ENCODE assay signal across 1 cellular context in genomic region chr3:136196401-136197158, GRCh38.
TF ChIP-seq lines count a peak whose summit lies in the region.

No MANE protein-coding gene starts in this region.

TF ChIP-seq in HepG2, 621 proteins besides CTCF, POLR2A, EP300 and RAD21 (continued from another document and continues in another):
- TF ChIP-seq ZNF18 (CRISPR knock-in tag; IDR thresholded peaks at IDR 0.05; ENCODE audit: insufficient replicate concordance) (peak; percentile 96), BRCA1 (CRISPR knock-in tag; IDR thresholded peaks at IDR 0.05) (peak; percentile 99), ARID3A (IDR thresholded peaks at IDR 0.05; ENCODE audit: low read depth, low read length) (no peak), HNRNPUL1 (IDR thresholded peaks at IDR 0.05; ENCODE audit: low read depth, low read length) (no peak), ZBTB25 (CRISPR knock-in tag; IDR thresholded peaks at IDR 0.05) (peak; percentile 56; the same call in 1 of the 2 replicates), RXRA (CRISPR knock-in tag; IDR thresholded peaks at IDR 0.05) (peak; percentile 95), ZNF740 (CRISPR knock-in tag; IDR thresholded peaks at IDR 0.05) (peak; percentile 59; the same call in 1 of the 2 replicates), TFAP4 (IDR thresholded peaks at IDR 0.05; ENCODE audit: borderline replicate concordance, low read depth) (0 out of 2 replicates have a peak, but pooled peaks have one; percentile 11), RORA (CRISPR knock-in tag; IDR thresholded peaks at IDR 0.05) (0 out of 2 replicates have a peak, but pooled peaks have one; percentile 55), SOX5 (CRISPR knock-in tag; IDR thresholded peaks at IDR 0.05; ENCODE audit: borderline replicate concordance) (peak; percentile 59), ZNF615 (CRISPR knock-in tag; IDR thresholded peaks at IDR 0.05; ENCODE audit: borderline replicate concordance) (peak; percentile 87; the same call in 1 of the 2 replicates), BRF2 (CRISPR knock-in tag; IDR thresholded peaks at IDR 0.05) (peak; percentile 98), HDAC1 (CRISPR knock-in tag; IDR thresholded peaks at IDR 0.05) (peak; percentile 89; the same call in 1 of the 2 replicates), BRD4 (CRISPR knock-in tag; IDR thresholded peaks at IDR 0.05) (peak; percentile 95), ARID2 (CRISPR knock-in tag; IDR thresholded peaks at IDR 0.05; ENCODE audit: borderline replicate concordance) (peak; percentile 98), JUNB (CRISPR knock-in tag; IDR thresholded peaks at IDR 0.05; ENCODE audit: borderline replicate concordance) (peak; percentile 94; the same call in 1 of the 2 replicates), ZNF841 (CRISPR knock-in tag; IDR thresholded peaks at IDR 0.05; ENCODE audit: borderline replicate concordance) (peak; percentile 83; the same call in 1 of the 2 replicates), ZBTB1 (CRISPR knock-in tag; IDR thresholded peaks at IDR 0.05; ENCODE audit: borderline replicate concordance) (no peak; the same call in 1 of the 2 replicates), ZNF10 (CRISPR knock-in tag; IDR thresholded peaks at IDR 0.05; ENCODE audit: borderline replicate concordance, low read depth) (0 out of 2 replicates have a peak, but pooled peaks have one; percentile 24), THAP11 (CRISPR knock-in tag; IDR thresholded peaks at IDR 0.05) (no peak; the same call in 1 of the 2 replicates), ETS1 (CRISPR knock-in tag; IDR thresholded peaks at IDR 0.05) (peak; percentile 84; the same call in 1 of the 2 replicates), PAF1 (CRISPR knock-in tag; IDR thresholded peaks at IDR 0.05) (no peak), ZBTB8A (CRISPR knock-in tag; IDR thresholded peaks at IDR 0.05; ENCODE audit: borderline replicate concordance, low read depth) (0 out of 2 replicates have a peak, but pooled peaks have one; percentile 78), ZKSCAN8 (CRISPR knock-in tag; IDR thresholded peaks at IDR 0.05; ENCODE audit: borderline replicate concordance) (peak; percentile 74; the same call in 1 of the 2 replicates), WIZ (CRISPR knock-in tag; IDR thresholded peaks at IDR 0.05) (peak; percentile 94; the same call in 1 of the 2 replicates), ZNF775 (CRISPR knock-in tag; IDR thresholded peaks at IDR 0.05; ENCODE audit: borderline replicate concordance) (peak; percentile 76), SIX1 (CRISPR knock-in tag; IDR thresholded peaks at IDR 0.05; ENCODE audit: borderline replicate concordance) (peak; percentile 63; the same call in 1 of the 2 replicates), RFXAP (CRISPR knock-in tag; IDR thresholded peaks at IDR 0.05; ENCODE audit: borderline replicate concordance) (peak; percentile 76; the same call in 1 of the 2 replicates), PRPF4 (IDR thresholded peaks at IDR 0.05; ENCODE audit: low read depth, low read length, poor library complexity, severe bottlenecking) (peak; percentile 24), THYN1 (CRISPR knock-in tag; IDR thresholded peaks at IDR 0.05; ENCODE audit: borderline replicate concordance, low read depth) (0 out of 2 replicates have a peak, but pooled peaks have one; percentile 90), ZNF101 (CRISPR knock-in tag; IDR thresholded peaks at IDR 0.05; ENCODE audit: borderline replicate concordance, low read depth) (peak; percentile 59), NR2C2 (CRISPR knock-in tag; IDR thresholded peaks at IDR 0.05; ENCODE audit: borderline replicate concordance) (peak; percentile 79; the same call in 1 of the 2 replicates), RBFOX2 (IDR thresholded peaks at IDR 0.05; ENCODE audit: low read depth, low read length) (peak; percentile 97), PRDM4 (CRISPR knock-in tag; IDR thresholded peaks at IDR 0.05; ENCODE audit: borderline replicate concordance) (no peak; the same call in 1 of the 2 replicates), ZNF256 (CRISPR knock-in tag; conservative IDR thresholded peaks at IDR 0.05) (peak; percentile 96), MTF2 (CRISPR knock-in tag; IDR thresholded peaks at IDR 0.05; ENCODE audit: borderline replicate concordance) (no peak; the same call in 1 of the 2 replicates), KLF6 (CRISPR knock-in tag; IDR thresholded peaks at IDR 0.05) (peak; percentile 89), ZMAT3 (CRISPR knock-in tag; conservative IDR thresholded peaks at IDR 0.05) (peak; percentile 99), HNRNPLL (IDR thresholded peaks at IDR 0.05; ENCODE audit: low read depth, low read length, poor library complexity, severe bottlenecking) (peak; percentile 96), NR1H2 (CRISPR knock-in tag; IDR thresholded peaks at IDR 0.05; ENCODE audit: borderline replicate concordance, low read depth) (peak; percentile 97), AKNA (CRISPR knock-in tag; IDR thresholded peaks at IDR 0.05; ENCODE audit: borderline replicate concordance) (peak; percentile 96; the same call in 1 of the 2 replicates), SRSF1 (optimal IDR thresholded peaks at IDR 0.05; ENCODE audit: low read depth, low read length) (peak; percentile 39), ZNF614 (CRISPR knock-in tag; IDR thresholded peaks at IDR 0.05; ENCODE audit: borderline replicate concordance) (0 out of 2 replicates have a peak, but pooled peaks have one; percentile 50), ZNF879 (CRISPR knock-in tag; IDR thresholded peaks at IDR 0.05) (peak; percentile 96), KMT2A (CRISPR knock-in tag; IDR thresholded peaks at IDR 0.05) (peak; percentile 82; the same call in 1 of the 2 replicates), PHF5A (CRISPR knock-in tag; IDR thresholded peaks at IDR 0.05; ENCODE audit: low read depth, unreplicated experiment) (peak; percentile 29), JUN (CRISPR knock-in tag; IDR thresholded peaks at IDR 0.05) (peak; percentile 85), NR2F2 (IDR thresholded peaks at IDR 0.05; ENCODE audit: borderline replicate concordance, low read depth) (no peak; the same call in 1 of the 2 replicates), NKX3-1 (CRISPR knock-in tag; IDR thresholded peaks at IDR 0.05) (peak; percentile 96)
